2 cellular contexts compared by ENCODE assay signal in genomic region chr9:34513567-34514214, GRCh38.
TF ChIP-seq lines count a peak whose summit lies in the region.

No MANE protein-coding gene starts in this region.

TF ChIP-seq in SK-N-SH treated with all-trans-retinoic acid at 6 μM for 48 hours, 23 proteins besides CTCF, POLR2A, EP300 and RAD21 (continued from another document):
- TF ChIP-seq ZFP30 (CRISPR knock-in tag; IDR thresholded peaks at IDR 0.05) (no peak), CREB5 (CRISPR knock-in tag; IDR thresholded peaks at IDR 0.05; ENCODE audit: low read depth) (no peak), ARNTL (CRISPR knock-in tag; IDR thresholded peaks at IDR 0.05; ENCODE audit: borderline replicate concordance, low read depth) (no peak), ZNF8 (CRISPR knock-in tag; IDR thresholded peaks at IDR 0.05) (no peak), ZC3H10 (CRISPR knock-in tag; IDR thresholded peaks at IDR 0.05) (no peak), ISL1 (CRISPR knock-in tag; IDR thresholded peaks at IDR 0.05) (no peak), BACH2 (CRISPR knock-in tag; IDR thresholded peaks at IDR 0.05; ENCODE audit: borderline replicate concordance) (no peak), CSRNP3 (CRISPR knock-in tag; IDR thresholded peaks at IDR 0.05) (no peak)
TF ChIP-seq in SK-N-SH treated with all-trans-retinoic acid at 6 μM for 48 hours: peak in this region for 0.

TF ChIP-seq in SK-N-SH, 30 proteins besides CTCF, POLR2A, EP300 and RAD21 (continued from another document):
- TF ChIP-seq ZBTB33 (IDR thresholded peaks at IDR 0.05; ENCODE audit: borderline replicate concordance, low read depth) = no peak
- TF ChIP-seq RFX5 (IDR thresholded peaks at IDR 0.05; ENCODE audit: low read length) = no peak
- TF ChIP-seq CHD2 (IDR thresholded peaks at IDR 0.05; ENCODE audit: low read length, partially characterized antibody) = no peak
- no peak for TF ChIP-seq NRF1 (IDR thresholded peaks at IDR 0.05; ENCODE audit: low read depth, low read length)
- no peak for TF ChIP-seq RXRA (IDR thresholded peaks at IDR 0.05; ENCODE audit: borderline replicate concordance, low read depth)
